In genomic region chr22:44191036-44191454, GRCh38 we compare ENCODE assay signal across 10 cellular contexts. TPM values are rescaled to one million over a fixed set of nuclear protein-coding genes. Genes with fewer than 3 reads are reported as not detected.
DNase-seq lines count a peak whose midpoint lies in the region; FAIRE-seq and TF ChIP-seq lines count a peak whose summit lies in the region.
"Had no signal": no experiment of that assay in that cellular context is flagged by ENCODE, and none has a peak within 500 bp of the region (broad histone marks: within the 10 kb centered on the region; RNA-seq: fewer than 3 reads in every experiment).

No MANE protein-coding gene starts in this region.

- TF ChIP-seq CTCF in kidney (IDR thresholded peaks at IDR 0.05; ENCODE audit: borderline replicate concordance, extremely low read depth, insufficient read depth) (no peak), tibial nerve (IDR thresholded peaks at IDR 0.05) (no peak)

- no peak for TF ChIP-seq EP300 in tibial nerve (IDR thresholded peaks at IDR 0.05)

- H3K4me3 ChIP-seq in kidney (ENCODE audit: low read length in 2 of 2) = no peak overlapping the region
- H3K4me3 ChIP-seq in tibial nerve = no peak overlapping the region

- no peak for TF ChIP-seq POLR2A in tibial nerve (IDR thresholded peaks at IDR 0.05)

- H3K36me3 ChIP-seq in kidney (ENCODE audit: control insufficient read depth in 1 of 2, insufficient read depth in 2 of 2, low read length in 2 of 2) (no peaks in the 10 kb centered on the region), tibial nerve (no peaks in the 10 kb centered on the region)

- H3K4me1 ChIP-seq in kidney (ENCODE audit: control insufficient read depth in 1 of 2, insufficient read depth in 1 of 2, low read depth in 1 of 2, low read length in 2 of 2) (no peaks in the 10 kb centered on the region), tibial nerve (no peaks in the 10 kb centered on the region)

- intact Hi-C loops in kidney (cut with DNase I) = no loop called here

- FAIRE-seq in GM18507 (lab: Jason Lieb, UNC) (peak; percentile 57), kidney (lab: Jason Lieb, UNC) (no peak)

- H3K27ac ChIP-seq in kidney (ENCODE audit: low read depth in 2 of 2, low read length in 2 of 2) (no peak overlapping the region), tibial nerve (no peak overlapping the region)

- 46 to 50% methylated on average over 8 to 9 of the region's 9 CpGs for WGBS in tibial nerve, 2 donors

- H3K9ac ChIP-seq in kidney (ENCODE audit: low read length in 2 of 2) = no peak overlapping the region

- peaks cover 0 to under 1% of the 10 kb centered on the region in 2 donors for H3K27me3 ChIP-seq in tibial nerve

- H3K9me3 ChIP-seq in kidney (ENCODE audit: control insufficient read depth in 1 of 2, low read length in 2 of 2) = no peaks in the 10 kb centered on the region
- no peaks in the 10 kb centered on the region for H3K9me3 ChIP-seq in tibial nerve

- DNase-seq in A172 (ENCODE audit: low spot score) (peak; percentile 26), GM18507 (ENCODE audit: extremely low spot score, insufficient read length, low read depth) (no peak), kidney (peak; percentile 33), DMS79 treated with DMSO at 0.1 percent for 48 hours (lab: John Stamatoyannopoulos, UW) (no peak), tibial nerve (ENCODE audit: low spot score in 2 of 2) (no peak), NCI-H345 (lab: John Stamatoyannopoulos, UW) (no peak), DMS153 (lab: John Stamatoyannopoulos, UW) (no peak)
- peak; percentile 18 to 43 (median 19) for DNase-seq in activated CD8-positive, alpha-beta memory T cell treated with anti-CD3 and anti-CD28 coated beads for 48 hours (ENCODE audit: low read depth in 2 of 3, low spot score in 2 of 3)
- DNase-seq: NCI-H2029 had no signal

RNA-seq across cellular contexts. Expression of gene PARVG, which starts 10.3 kb away (rescaled TPM):
- total RNA-seq in A172 (2014; rRNA removed; shearing (Covaris generic)) = not detected in 2 replicates
- total RNA-seq in kidney (20.9 TPM), tibial nerve (100 to 1,000 TPM in 1 of 4 donors, 10 to 100 TPM in 3; 18.8 to 140 (median 34.9) TPM)
- 2.5 TPM for polyA plus RNA-seq in kidney (ENCODE audit: insufficient read depth, low read depth, low replicate concordance)
- polyA plus RNA-seq: neural cell had no signal

Comparison
In these comparisons a context has a peak if more than half of its experiments do, and no peak if none do; other contexts are left out.
1. DNase-seq: peak in A172 (single experiment), activated CD8-positive, alpha-beta memory T cell treated with anti-CD3 and anti-CD28 coated beads for 48 hours (3 of 3) and kidney (single experiment); none in GM18507 (single experiment), DMS79 treated with DMSO at 0.1 percent for 48 hours (single experiment), tibial nerve (0 of 2), NCI-H345 (single experiment) and DMS153 (single experiment).
2. RNA of gene PARVG, which starts 10.3 kb away (total RNA-seq): 18.8 to 140 TPM in tibial nerve and 20.9 TPM in kidney (single experiment); not detected in A172; every median in the first group is over 10 times any median in the second.